Comparison of ENCODE assay signal across 8 cellular contexts in the genomic region with DNA sequence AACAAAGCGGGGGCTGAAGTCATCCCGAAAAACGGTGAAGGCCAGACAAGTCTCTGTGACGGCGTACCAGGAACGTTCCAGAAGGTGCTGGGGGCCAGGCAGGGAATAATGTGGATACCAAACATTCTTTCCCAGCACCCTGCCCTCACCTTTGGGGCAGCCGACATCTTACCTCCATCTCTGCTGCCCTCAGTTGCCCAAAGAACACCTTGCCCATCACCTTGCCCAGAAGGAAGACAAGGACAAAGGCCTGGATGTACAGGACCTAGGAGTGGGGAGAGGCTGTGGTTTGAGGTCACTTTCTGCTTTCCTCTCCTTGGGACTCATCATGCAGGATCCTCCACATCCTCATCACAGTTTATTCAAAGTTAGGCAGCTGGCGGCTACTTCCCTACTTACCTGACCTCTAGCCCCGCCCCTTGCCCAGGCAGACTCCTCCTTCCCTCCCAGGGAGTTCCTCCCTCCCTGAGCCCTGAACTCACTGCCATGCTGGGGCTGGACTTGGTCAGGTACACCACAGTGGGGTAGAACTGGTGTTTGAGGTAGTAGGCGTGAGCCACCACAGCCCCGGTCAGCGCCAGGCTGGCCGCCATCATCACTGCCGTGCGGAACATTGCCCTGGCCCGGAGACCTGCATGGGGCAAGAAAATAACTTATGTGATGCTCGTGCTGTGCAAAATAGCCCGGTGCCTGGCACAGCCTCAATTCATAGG. TPM values are rescaled to one million over a fixed set of nuclear protein-coding genes. Genes with fewer than 3 reads are reported as not detected.
DNase-seq lines count a peak whose midpoint lies in the region.

No MANE protein-coding gene starts in this region.

- H3K36me3 ChIP-seq in iPS-18a (ENCODE audit: control insufficient read depth, low read depth, low read length) = peaks cover 28% of the 10 kb centered on the region

- no peaks in the 10 kb centered on the region for H3K27me3 ChIP-seq in iPS-18a (ENCODE audit: control insufficient read depth, insufficient read depth, low read length)

- H3K4me1 Mint-ChIP-seq in activated naive CD8-positive, alpha-beta T cell treated with anti-CD3 and anti-CD28 coated beads for 36 hours = peaks cover 24% of the 10 kb centered on the region

- H3K4me3 ChIP-seq in iPS-18a (ENCODE audit: low read length) = peak overlapping the region; percentile 91

- peaks cover 6% of the 10 kb centered on the region for H3K36me3 Mint-ChIP-seq in activated naive CD8-positive, alpha-beta T cell treated with anti-CD3 and anti-CD28 coated beads for 36 hours

- peaks cover 4% of the 10 kb centered on the region for H3K4me1 ChIP-seq in iPS-18a (ENCODE audit: control insufficient read depth, low read depth, low read length)

- DNase-seq in NCI-H146 (lab: John Stamatoyannopoulos, UW) (peak; percentile 55), NCI-H146 treated with DMSO at 0.1 percent for 48 hours (lab: John Stamatoyannopoulos, UW; ENCODE audit: unreplicated experiment) (no peak), NCI-H69 (lab: John Stamatoyannopoulos, UW) (peak; percentile 46), NCI-H226 (no peak), NCI-H446 treated with DMSO at 0.1 percent for 48 hours (lab: John Stamatoyannopoulos, UW) (no peak)
- DNase-seq in activated naive CD8-positive, alpha-beta T cell treated with anti-CD3 and anti-CD28 coated beads for 36 hours = peak; percentile 61
- DNase-seq in stimulated activated CD4-positive, alpha-beta T cell treated with anti-CD3 and anti-CD28 coated beads, Interleukin-15, amount 100 ng/mL, for 24 hours = peak; percentile 84

- H3K27ac ChIP-seq in iPS-18a (ENCODE audit: low read length) = no peak overlapping the region

- H3K9me3 Mint-ChIP-seq in activated naive CD8-positive, alpha-beta T cell treated with anti-CD3 and anti-CD28 coated beads for 36 hours = no peaks in the 10 kb centered on the region

- no peaks in the 10 kb centered on the region for H3K9me3 ChIP-seq in iPS-18a (ENCODE audit: control insufficient read depth, low read depth, low read length)

- H3K4me3 Mint-ChIP-seq in activated naive CD8-positive, alpha-beta T cell treated with anti-CD3 and anti-CD28 coated beads for 36 hours = peak overlapping the region; percentile 98

- no peaks in the 10 kb centered on the region for H3K27me3 Mint-ChIP-seq in activated naive CD8-positive, alpha-beta T cell treated with anti-CD3 and anti-CD28 coated beads for 36 hours

- H3K27ac Mint-ChIP-seq in activated naive CD8-positive, alpha-beta T cell treated with anti-CD3 and anti-CD28 coated beads for 36 hours = peak overlapping the region; percentile 99

- no peak overlapping the region for H3K9ac ChIP-seq in iPS-18a (ENCODE audit: low read length)

RNA-seq across cellular contexts. Expression of a gene that starts 1.2 kb away (rescaled TPM):
- total RNA-seq in activated naive CD8-positive, alpha-beta T cell treated with anti-CD3 and anti-CD28 coated beads for 36 hours = 10 to 100 TPM; 27.5 to 29.3 TPM

RNA-seq across cellular contexts. Expression of a gene that starts 11.0 kb away (rescaled TPM):
- total RNA-seq in activated naive CD8-positive, alpha-beta T cell treated with anti-CD3 and anti-CD28 coated beads for 36 hours = 100 to 1,000 TPM in 1 of 2 experiments, 10 to 100 TPM in 1; 99.9 to 100 TPM

RNA-seq across cellular contexts. Expression of a gene that starts 11.2 kb away (rescaled TPM):
- 1,000 to 10,000 TPM; 1,087 to 1,097 TPM for total RNA-seq in activated naive CD8-positive, alpha-beta T cell treated with anti-CD3 and anti-CD28 coated beads for 36 hours

RNA-seq across cellular contexts. Expression of a gene that starts 15.6 kb away (rescaled TPM):
- total RNA-seq in activated naive CD8-positive, alpha-beta T cell treated with anti-CD3 and anti-CD28 coated beads for 36 hours = 10 to 100 TPM; 14.9 to 15.1 TPM

RNA-seq across cellular contexts. Expression of a gene that starts 21.5 kb away (rescaled TPM):
- total RNA-seq in activated naive CD8-positive, alpha-beta T cell treated with anti-CD3 and anti-CD28 coated beads for 36 hours = 10 to 100 TPM; 12.3 to 14.7 TPM

Comparison
In these comparisons a context has a peak if more than half of its experiments do, and no peak if none do; other contexts are left out.
1. DNase-seq: peak in NCI-H146 (single experiment), NCI-H69 (single experiment), activated naive CD8-positive, alpha-beta T cell treated with anti-CD3 and anti-CD28 coated beads for 36 hours (single experiment) and stimulated activated CD4-positive, alpha-beta T cell treated with anti-CD3 and anti-CD28 coated beads, Interleukin-15, amount 100 ng/mL, for 24 hours (single experiment); none in NCI-H146 treated with DMSO at 0.1 percent for 48 hours (single experiment), NCI-H226 (single experiment) and NCI-H446 treated with DMSO at 0.1 percent for 48 hours (single experiment).